8 cellular contexts compared by ENCODE assay signal in genomic region chr9:124776952-124777645, GRCh38. TPM values are rescaled to one million over a fixed set of nuclear protein-coding genes. Genes with fewer than 3 reads are reported as not detected.
DNase-seq lines count a peak whose midpoint lies in the region; ATAC-seq, FAIRE-seq and TF ChIP-seq lines count a peak whose summit lies in the region.

Gene OLFML2A, plus strand, starts transcription at chr9:124777133. Its CDS starts 138 bp downstream, at chr9:124777271.

- H3K4me3 ChIP-seq in AG04450 (ENCODE audit: low read depth, low read length) (peak within 1 kb of the TSS; percentile 64), mucosa of stomach (ENCODE audit: low read length) (no peak within 1 kb of the TSS), upper lobe of left lung (peak within 1 kb of the TSS; percentile 9 to 63 (median 58))

- 0% methylated on average over 8 to 9 of the region's 86 CpGs for WGBS in upper lobe of left lung, 2 donors

- TF ChIP-seq POLR2A in GM12892 (IDR thresholded peaks at IDR 0.05; ENCODE audit: low read depth, low read length) (no peak), upper lobe of left lung (IDR thresholded peaks at IDR 0.05) (peak in 1 of 4 donors; percentile 12)

- H3K9me3 Mint-ChIP-seq in endothelial cell (ENCODE audit: unreplicated experiment): no peaks in the 10 kb centered on the region

- peak; percentile 38 for FAIRE-seq in GM12892 (lab: Jason Lieb, UNC)

- DNase-seq in AG04450 (ENCODE audit: low read depth, low spot score) (no peak), GM12892 (ENCODE audit: insufficient read length) (no peak), T-helper 17 cell (peak in 2 of 3 donors; percentile 30 to 35), endothelial cell (ENCODE audit: low spot score) (peak; percentile 57), upper lobe of left lung (peak in 1 of 2 donors; percentile 90), GF-D8 (lab: John Stamatoyannopoulos, UW) (no peak), NAMALWA (ENCODE audit: low spot score) (no peak)

- H3K27ac ChIP-seq in AG04450 (ENCODE audit: low read depth, low read length) (peak within 1 kb of the TSS; percentile 21), upper lobe of left lung (peak within 1 kb of the TSS; percentile 6 to 83 (median 63))

- H3K36me3 Mint-ChIP-seq in T-helper 17 cell (ENCODE audit: low read depth): no peaks in the 10 kb centered on the region
- H3K36me3 Mint-ChIP-seq in endothelial cell (ENCODE audit: low read depth, unreplicated experiment): peaks cover 3% of the 10 kb centered on the region

- H3K4me3 Mint-ChIP-seq in T-helper 17 cell: peak within 1 kb of the TSS; percentile 82
- peak within 1 kb of the TSS; percentile 91 for H3K4me3 Mint-ChIP-seq in endothelial cell (ENCODE audit: unreplicated experiment)

- H3K9ac ChIP-seq in mucosa of stomach (ENCODE audit: low read length): peak within 1 kb of the TSS; percentile 18

- H3K9me3 ChIP-seq in AG04450 (ENCODE audit: control insufficient read depth, insufficient read depth, low read length): no peaks in the 10 kb centered on the region; the same call in 1 of the 2 replicates
- no peaks in the 10 kb centered on the region for H3K9me3 ChIP-seq in T-helper 17 cell (ENCODE audit: control insufficient read depth, low read length, poor library complexity, severe bottlenecking)
- H3K9me3 ChIP-seq in mucosa of stomach (ENCODE audit: control insufficient read depth, low read length): no peaks in the 10 kb centered on the region
- H3K9me3 ChIP-seq in upper lobe of left lung: no peaks in the 10 kb centered on the region

- ATAC-seq in T-helper 17 cell: peak; percentile 51
- ATAC-seq in upper lobe of left lung (ENCODE audit: low FRiP score in 2 of 2): peak in 1 of 2 donors; percentile 59

- POLR2A ChIA-PET in AG04450 (lab: Yijun Ruan, JAX): interaction anchor here (0.6 to 2.1 kb wide), 9 partner anchors 31 to 86 kb away, joined by 3 to 6 read pairs (median 3); partner anchors contain the start of genes ARPC5L and RPL35

- TF ChIP-seq CTCF in AG04450 (IDR thresholded peaks at IDR 0.05; ENCODE audit: low read depth, low read length) (peak; percentile 42), endothelial cell (IDR thresholded peaks at IDR 0.05; ENCODE audit: unreplicated experiment) (peak; percentile 70), upper lobe of left lung (IDR thresholded peaks at IDR 0.05) (peak; percentile 31 to 71 (median 56))

- CTCF ChIA-PET in AG04450 (lab: Charles Lee): interaction anchor here (0.6 to 12.3 kb wide), 13 partner anchors 11 to 594 kb away, joined by 3 to 674 read pairs (median 4); partner anchors contain the start of gene WDR38

- H3K4me1 Mint-ChIP-seq in T-helper 17 cell (peaks cover 23% of the 10 kb centered on the region), endothelial cell (ENCODE audit: unreplicated experiment) (peaks cover 24% of the 10 kb centered on the region)

- H3K27ac Mint-ChIP-seq in T-helper 17 cell (peak within 1 kb of the TSS; percentile 78), endothelial cell (ENCODE audit: unreplicated experiment) (no peak within 1 kb of the TSS)

- peaks cover 4% of the 10 kb centered on the region for H3K4me1 ChIP-seq in mucosa of stomach (ENCODE audit: control insufficient read depth, insufficient read depth, low read length)
- H3K4me1 ChIP-seq in upper lobe of left lung: peaks cover 17 to 44% (median 31%) of the 10 kb centered on the region in 4 donors

- H3K27me3 ChIP-seq in AG04450 (ENCODE audit: control insufficient read depth, insufficient read depth, low read length): no peaks in the 10 kb centered on the region
- H3K27me3 ChIP-seq in mucosa of stomach (ENCODE audit: control insufficient read depth, insufficient read depth, low read length): peaks cover 34% of the 10 kb centered on the region
- H3K27me3 ChIP-seq in upper lobe of left lung: peaks cover 0 to 8% (median 2%) of the 10 kb centered on the region in 4 donors

- no peaks in the 10 kb centered on the region for H3K36me3 ChIP-seq in mucosa of stomach (ENCODE audit: control insufficient read depth, insufficient read depth, low read length)
- H3K36me3 ChIP-seq in upper lobe of left lung: no peaks in the 10 kb centered on the region

- H3K27me3 Mint-ChIP-seq in T-helper 17 cell (peaks cover 31% of the 10 kb centered on the region), endothelial cell (ENCODE audit: unreplicated experiment) (peaks cover 14% of the 10 kb centered on the region)

- TF ChIP-seq EP300 in upper lobe of left lung (IDR thresholded peaks at IDR 0.05): no peak

RNA-seq across cellular contexts. Expression of gene OLFML2A, which starts in this region (rescaled TPM):
- polyA plus RNA-seq in AG04450 (2011; rRNA removed): 22.3 and 34.4 TPM in 2 replicates
- 14.6 and 17.9 TPM in 2 replicates for polyA minus RNA-seq in AG04450 (2011; rRNA and poly(A)+ RNA removed)
- polyA plus RNA-seq in GM12892 (2012; ENCODE audit: missing spikeins): 1.6 TPM
- not detected for total RNA-seq in T-helper 17 cell
- total RNA-seq in endothelial cell (ENCODE audit: unreplicated experiment): 18.2 TPM
- total RNA-seq in upper lobe of left lung: 10 to 100 TPM in 4 of 6 donors, 1 to 10 TPM in 2; 4.2 to 35.6 (median 12.2) TPM

Comparison
In these comparisons a context has a peak if more than half of its experiments do, and no peak if none do; other contexts are left out.
1. RNA of gene OLFML2A (total RNA-seq): 18.2 TPM in endothelial cell (single experiment) and 4.2 to 35.6 TPM in upper lobe of left lung; not detected in T-helper 17 cell; every median in the first group is over 4 times any median in the second.
2. Peak in DNase-seq and ATAC-seq in T-helper 17 cell; RNA of the gene not detected or under 1 TPM.
3. Peak in every context shown above with its lines, with median percentiles within 50 percentile points of each other: CTCF ChIP-seq.